In the genomic region with DNA sequence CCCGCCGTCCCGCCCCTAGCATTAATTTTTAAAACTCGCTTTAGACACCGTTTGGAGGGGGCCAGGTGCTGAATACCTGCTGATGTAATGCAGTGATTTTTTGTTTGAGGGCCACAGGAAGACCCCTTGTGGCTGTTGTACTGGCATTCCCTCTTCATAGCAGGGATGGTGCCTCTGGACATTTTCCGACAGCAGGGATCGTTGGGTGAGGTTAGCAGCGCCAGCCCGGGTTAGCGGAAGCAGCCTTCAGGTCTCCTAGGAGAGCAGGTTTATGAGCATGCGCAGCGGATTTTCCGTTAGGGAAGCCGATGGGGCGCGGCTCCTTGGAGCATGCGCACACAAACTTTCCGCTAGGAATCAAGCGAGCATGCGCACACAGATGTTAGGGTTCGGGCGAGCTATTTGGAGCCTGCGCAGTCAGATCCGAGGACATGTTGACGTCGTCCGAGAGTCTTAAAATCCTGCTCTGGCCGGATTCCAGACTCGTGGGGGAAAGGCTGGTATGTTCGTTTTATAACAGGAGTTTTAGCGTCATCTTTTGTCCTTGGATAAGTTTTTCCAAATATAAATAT, we compare ENCODE assay signal across 8 cellular contexts. TPM values are rescaled to one million over a fixed set of nuclear protein-coding genes. Genes with fewer than 3 reads are reported as not detected.
DNase-seq lines count a peak whose midpoint lies in the region; ATAC-seq lines count a peak whose summit lies in the region.

No MANE protein-coding gene starts in this region.

- peak overlapping the region; percentile 96 to 97 for H3K27ac Mint-ChIP-seq in effector memory CD8-positive, alpha-beta T cell

- peaks cover 4 to 5% of the 10 kb centered on the region in 2 donors for H3K4me1 Mint-ChIP-seq in effector memory CD8-positive, alpha-beta T cell (ENCODE audit: low read depth in 2 of 2)

- H3K36me3 Mint-ChIP-seq in effector memory CD8-positive, alpha-beta T cell (ENCODE audit: insufficient read depth), result peaks cover 25% of the 10 kb centered on the region

- DNase-seq in A172 (ENCODE audit: low spot score), result peak; percentile 98
- peak; percentile 97 for DNase-seq in NCI-H774 (lab: John Stamatoyannopoulos, UW)
- DNase-seq in activated CD8-positive, alpha-beta memory T cell treated with anti-CD3 and anti-CD28 coated beads for 48 hours (ENCODE audit: low read depth in 2 of 3, low spot score in 2 of 3), result peak; percentile 78 to 91 (median 87)
- peak; percentile 82 to 85 (median 82) for DNase-seq in effector memory CD8-positive, alpha-beta T cell
- DNase-seq in lung microvascular endothelial cell (ENCODE audit: low read depth in 2 of 2), result peak; percentile 98 to 99
- DNase-seq in stimulated activated CD4-positive, alpha-beta T cell treated with anti-CD3 and anti-CD28 coated beads, TNF-alpha, amount 100 ng/mL, for 24 hours (ENCODE audit: low read depth in 3 of 3), result peak; percentile 89 to 95 (median 93)

- peak overlapping the region; percentile 93 to 95 for H3K4me3 Mint-ChIP-seq in effector memory CD8-positive, alpha-beta T cell

- ATAC-seq in GM18867 (IDR thresholded peaks at IDR 0.05; ENCODE audit: unreplicated experiment) (peak; percentile 96), HG03103 (IDR thresholded peaks at IDR 0.05; ENCODE audit: low read depth, unreplicated experiment) (peak; percentile 88)
- peak; percentile 89 for ATAC-seq in effector memory CD8-positive, alpha-beta T cell (replicated peaks)

- H3K27me3 Mint-ChIP-seq in effector memory CD8-positive, alpha-beta T cell, result no peaks in the 10 kb centered on the region

- no peaks in the 10 kb centered on the region for H3K9me3 Mint-ChIP-seq in effector memory CD8-positive, alpha-beta T cell

RNA-seq across cellular contexts. Expression of a gene that starts 17.2 kb away (rescaled TPM):
- 51.5 and 80.7 TPM in 2 replicates for total RNA-seq in A172 (2014; rRNA removed; shearing (Covaris generic))
- 8.1 and 12.3 TPM in 2 replicates for total RNA-seq in lung microvascular endothelial cell

Comparison
In these comparisons a context has a peak if more than half of its experiments do, and no peak if none do; other contexts are left out.
1. Peak in every context shown above with its lines: DNase-seq and ATAC-seq.